Comparison of ENCODE assay signal across 7 cellular contexts in genomic region chr22:22286390-22287105, GRCh38. TPM values are rescaled to one million over a fixed set of nuclear protein-coding genes. Genes with fewer than 3 reads are reported as not detected.
"Had no signal": no experiment of that assay in that cellular context is flagged by ENCODE, and none has a peak within 500 bp of the region (broad histone marks: within the 10 kb centered on the region; RNA-seq: fewer than 3 reads in every experiment).

No MANE protein-coding gene starts in this region.

RNA-seq across cellular contexts. Expression of gene VPREB1, which starts 42.0 kb away (rescaled TPM):
- total RNA-seq: GM23248, GM23338, H1, H4, H7, H9, HFFc6 had no signal
- polyA plus RNA-seq: GM23248, GM23338, H1 had no signal
